Comparison of ENCODE assay signal across 8 cellular contexts in genomic region chr2:210170442-210171303, GRCh38. TPM values are rescaled to one million over a fixed set of nuclear protein-coding genes. Genes with fewer than 3 reads are reported as not detected.
DNase-seq lines count a peak whose midpoint lies in the region; ATAC-seq, FAIRE-seq and TF ChIP-seq lines count a peak whose summit lies in the region.

No MANE protein-coding gene starts in this region.

- no peak for TF ChIP-seq CTCF in chondrocyte (IDR thresholded peaks at IDR 0.05)
- TF ChIP-seq CTCF in kidney (IDR thresholded peaks at IDR 0.05; ENCODE audit: borderline replicate concordance, extremely low read depth, insufficient read depth) = no peak

- H3K9ac ChIP-seq in kidney (ENCODE audit: low read length in 2 of 2) = peak overlapping the region; percentile 96 to 98

- no peaks in the 10 kb centered on the region for H3K36me3 Mint-ChIP-seq in chondrocyte (ENCODE audit: low read depth)

- FAIRE-seq in kidney (lab: Jason Lieb, UNC) = no peak

- H3K4me3 Mint-ChIP-seq in chondrocyte (ENCODE audit: unreplicated experiment) = peak overlapping the region; percentile 98

- H3K4me3 ChIP-seq in kidney (ENCODE audit: low read length in 2 of 2) = peak overlapping the region; percentile 72 to 95

- no peaks in the 10 kb centered on the region for H3K9me3 ChIP-seq in kidney (ENCODE audit: control insufficient read depth in 1 of 2, low read length in 2 of 2)

- peaks cover 3% of the 10 kb centered on the region for H3K27me3 Mint-ChIP-seq in chondrocyte (ENCODE audit: low read depth)

- DNase-seq in AML-193 (lab: John Stamatoyannopoulos, UW) = peak; percentile 81 to 87
- peak; percentile 95 for DNase-seq in NCI-H460 (ENCODE audit: extremely low read depth, low read depth)
- DNase-seq in activated CD4-positive, alpha-beta T cell treated with anti-CD3 and anti-CD28 coated beads for 24 hours (ENCODE audit: low read depth in 2 of 2) = peak; percentile 95 to 97
- DNase-seq in chondrocyte (ENCODE audit: low spot score) = peak; percentile 98
- peak; percentile 99 for DNase-seq in kidney
- peak; percentile 92 to 96 for DNase-seq in stimulated activated CD4-positive, alpha-beta T cell treated with anti-CD3 and anti-CD28 coated beads, Interleukin-15, amount 100 ng/mL, for 1 hour (ENCODE audit: low read depth in 1 of 2, low spot score in 1 of 2)

- peaks cover 2 to 15% of the 10 kb centered on the region in 2 donors for H3K4me1 ChIP-seq in kidney (ENCODE audit: control insufficient read depth in 1 of 2, insufficient read depth in 1 of 2, low read depth in 1 of 2, low read length in 2 of 2)

- intact Hi-C loops in kidney (cut with DNase I) = no loop called here

- H3K27ac ChIP-seq in kidney (ENCODE audit: low read depth in 2 of 2, low read length in 2 of 2) = peak overlapping the region; percentile 99

- H3K27ac Mint-ChIP-seq in chondrocyte (ENCODE audit: unreplicated experiment) = peak overlapping the region; percentile 100

- peak; percentile 74 for ATAC-seq in HG03432 (IDR thresholded peaks at IDR 0.05; ENCODE audit: unreplicated experiment)

- H3K9me3 Mint-ChIP-seq in chondrocyte (ENCODE audit: low read depth) = no peaks in the 10 kb centered on the region

- peak; percentile 71 for TF ChIP-seq POLR2A in GM19193 (IDR thresholded peaks at IDR 0.05; ENCODE audit: extremely low read depth, insufficient read depth, insufficient read length)

- H3K4me1 Mint-ChIP-seq in chondrocyte (ENCODE audit: low read depth) = peaks cover 32% of the 10 kb centered on the region

- no peaks in the 10 kb centered on the region for H3K36me3 ChIP-seq in kidney (ENCODE audit: control insufficient read depth in 1 of 2, insufficient read depth in 2 of 2, low read length in 2 of 2)

RNA-seq across cellular contexts. Expression of gene KANSL1L, which starts 0.5 kb away (rescaled TPM):
- 6.5 and 8.4 TPM in 2 replicates for total RNA-seq in NCI-H460 (2014; rRNA removed; shearing (Covaris generic))
- polyA plus RNA-seq in NCI-H460 (2014; cell fraction: nucleus; rRNA removed) = 7.2 and 14.1 TPM in 2 replicates
- 11.8 to 15.5 TPM (median 12.2 TPM) in 3 replicates for total RNA-seq in chondrocyte
- 65.4 TPM for total RNA-seq in kidney
- 11.6 TPM for polyA plus RNA-seq in kidney (ENCODE audit: insufficient read depth, low read depth, low replicate concordance)

RNA-seq across cellular contexts. Expression of gene ACADL, which starts 54.6 kb away (rescaled TPM):
- 0.32 and 0.66 TPM in 2 replicates for total RNA-seq in NCI-H460 (2014; rRNA removed; shearing (Covaris generic))
- polyA plus RNA-seq in NCI-H460 (2014; cell fraction: nucleus; rRNA removed) = 0.44 and 1.2 TPM in 2 replicates
- total RNA-seq in chondrocyte (not detected in 3 replicates), kidney (21.1 TPM)
- 15.7 TPM for polyA plus RNA-seq in kidney (ENCODE audit: insufficient read depth, low read depth, low replicate concordance)

Comparison
In these comparisons a context has a peak if more than half of its experiments do, and no peak if none do; other contexts are left out.
1. Peak in every context shown above with its lines: DNase-seq, ATAC-seq, H3K4me3 ChIP-seq and H3K27ac ChIP-seq.
2. RNA of gene ACADL, which starts 54.6 kb away (total RNA-seq): 21.1 TPM in kidney (single experiment); 0.32 to 0.66 TPM in NCI-H460 and not detected in chondrocyte; every median in the first group is over 10 times any median in the second.